In genomic region chr6:32255212-32256153, GRCh38 we compare ENCODE assay signal across 8 cellular contexts. TPM values are rescaled to one million over a fixed set of nuclear protein-coding genes. Genes with fewer than 3 reads are reported as not detected.
DNase-seq lines count a peak whose midpoint lies in the region; ATAC-seq, FAIRE-seq and TF ChIP-seq lines count a peak whose summit lies in the region.

No MANE protein-coding gene starts in this region.

- H2BK120ac ChIP-seq in H9 (ENCODE audit: low read depth, low read length, poor library complexity, severe bottlenecking): peak overlapping the region; percentile 81

- peaks cover 12 to 21% of the 10 kb centered on the region in 2 experiments for H3K4me1 Mint-ChIP-seq in H9
- peaks cover 28% of the 10 kb centered on the region for H3K4me1 Mint-ChIP-seq in activated naive CD8-positive, alpha-beta T cell (ENCODE audit: low read depth)

- ATAC-seq in Right ventricle myocardium inferior (peak; percentile 92), pancreas (peak; percentile 72 to 99 (median 89)), GM21381 (IDR thresholded peaks at IDR 0.05; ENCODE audit: unreplicated experiment) (no peak)

- H3K9ac ChIP-seq in H9 (ENCODE audit: extremely low read depth, insufficient read length, low read length): peak overlapping the region; percentile 28

- no peaks in the 10 kb centered on the region for H4K20me1 ChIP-seq in H9 (ENCODE audit: control insufficient read depth, insufficient read depth, insufficient read length)

- no peak overlapping the region for H3K56ac ChIP-seq in H9 (ENCODE audit: insufficient read length, low read depth, low read length)

- H3K23me2 ChIP-seq in H9 (ENCODE audit: insufficient read length, low read depth, low read length, poor library complexity, severe bottlenecking): no peaks in the 10 kb centered on the region

- H3K79me1 ChIP-seq in H9 (ENCODE audit: insufficient read depth, low read depth, low read length, poor library complexity, severe bottlenecking): no peaks in the 10 kb centered on the region

- peak overlapping the region; percentile 10 for H2AFZ ChIP-seq in H9 (ENCODE audit: low read length)

- DNase-seq in CD1c-positive myeloid dendritic cell (ENCODE audit: extremely low spot score) (peak; percentile 87), H9 (peak; percentile 89), SK-MEL-5 (ENCODE audit: low read depth, low spot score) (peak; percentile 48), Right ventricle myocardium inferior (ENCODE audit: missing footprints) (peak; percentile 74), pancreas (peak in 5 of 6 donors; percentile 13 to 76 (median 47)), testis (peak; percentile 77)

- H3K27me3 ChIP-seq in H9 (ENCODE audit: insufficient read depth, low read length) (no peaks in the 10 kb centered on the region), pancreas (no peaks in the 10 kb centered on the region), testis (no peaks in the 10 kb centered on the region)

- H4K8ac ChIP-seq in H9 (replicated peaks; ENCODE audit: insufficient read length, low read depth, low read length): peak overlapping the region; percentile 78

- H3K4me3 Mint-ChIP-seq in H9: peak overlapping the region; percentile 62 to 76
- H3K4me3 Mint-ChIP-seq in activated naive CD8-positive, alpha-beta T cell: peak overlapping the region; percentile 72

- peak overlapping the region; percentile 81; the same call in 1 of the 2 replicates for H3K14ac ChIP-seq in H9 (ENCODE audit: insufficient read depth, low read length)

- peak overlapping the region; percentile 7 for H4K91ac ChIP-seq in H9 (ENCODE audit: insufficient read length, low read depth, low read length)

- H2AK5ac ChIP-seq in H9 (ENCODE audit: insufficient read length, low read length): no peak overlapping the region

- in situ Hi-C loops in SK-MEL-5 (cut with HindIII; ENCODE audit: low pct_unique_long_range_greater_than_20kb, low sequenced_read_pairs): no loop called here

- TF ChIP-seq POLR2A in testis (IDR thresholded peaks at IDR 0.05): no peak

- FAIRE-seq in pancreas (lab: Jason Lieb, UNC): no peak

- peak overlapping the region; percentile 93 for H4K5ac ChIP-seq in H9 (ENCODE audit: insufficient read length, low read depth, low read length)

- peak overlapping the region; percentile 82 for H3K27ac ChIP-seq in H9 (ENCODE audit: insufficient read length, low read depth, low read length)
- peak overlapping the region in 2 of 4 donors; percentile 32 to 47 for H3K27ac ChIP-seq in pancreas
- H3K27ac ChIP-seq in testis: peak overlapping the region; percentile 77 to 87

- H3K23ac ChIP-seq in H9 (ENCODE audit: insufficient read length, low read depth, low read length): no peak overlapping the region

- H3K27ac Mint-ChIP-seq in H9: peak overlapping the region; percentile 97 to 99 (median 99)
- H3K27ac Mint-ChIP-seq in activated naive CD8-positive, alpha-beta T cell: peak overlapping the region; percentile 85

- TF ChIP-seq CTCF in H9 (conservative IDR thresholded peaks at IDR 0.05): peak; percentile 92
- TF ChIP-seq CTCF in pancreas (IDR thresholded peaks at IDR 0.05): peak; percentile 28 to 48 (median 32)
- TF ChIP-seq CTCF in testis (IDR thresholded peaks at IDR 0.05): peak; percentile 24 to 72 (median 53)

- H3K79me2 ChIP-seq in H9 (ENCODE audit: insufficient read depth, low read length): no peaks in the 10 kb centered on the region

- H3T11ph ChIP-seq in H9 (ENCODE audit: low read length): peak overlapping the region; percentile 91

- H3K9me3 ChIP-seq in H9 (ENCODE audit: control insufficient read depth, low read depth, low read length) (no peaks in the 10 kb centered on the region), pancreas (no peaks in the 10 kb centered on the region), testis (no peaks in the 10 kb centered on the region)

- H2BK12ac ChIP-seq in H9 (ENCODE audit: insufficient read length, low read depth, low read length): peak overlapping the region; percentile 69

- H3K4me2 ChIP-seq in H9 (ENCODE audit: insufficient read depth, insufficient read length, low read length): peak overlapping the region; percentile 53

- H3K4me3 ChIP-seq in pancreas (peak overlapping the region in 1 of 4 donors; percentile 27), testis (peak overlapping the region; percentile 53 to 67)

- H3K4me1 ChIP-seq in H9 (ENCODE audit: insufficient read depth, low read length) (no peaks in the 10 kb centered on the region; the same call in 1 of the 2 replicates), pancreas (peaks cover 0 to 3% (median 0%) of the 10 kb centered on the region in 3 donors), testis (peaks cover 7% of the 10 kb centered on the region)

- intact Hi-C loops in Right ventricle myocardium inferior (cut with DNase I) (loop anchor here (2.0 kb wide), 1 partner anchor 137 kb away; no protein-coding TSS in a partner anchor), pancreas (cut with DNase I) (no loop called here), testis (cut with DNase I; ENCODE audit: low total_unique reads) (no loop called here)

- H2BK5ac ChIP-seq in H9 (ENCODE audit: insufficient read length, low read length): peak overlapping the region; percentile 48

- no CpG with 5 or more reads among the region's 30 CpGs for WGBS in H9 (ENCODE audit: extremely low coverage, insufficient read length, low lambda C conversion rate)
- WGBS in pancreas, 2 donors: 15 to 17% methylated on average over 30 of the region's 30 CpGs
- 3 to 4% methylated on average over 21 to 30 of the region's 30 CpGs for WGBS in testis, 2 donors

- H3K36me3 ChIP-seq in pancreas (no peaks in the 10 kb centered on the region), testis (ENCODE audit: low read depth, missing control alignments) (no peaks in the 10 kb centered on the region)

- peaks cover 3% of the 10 kb centered on the region; the same call in 1 of the 2 replicates for H3K27me3 Mint-ChIP-seq in H9 (ENCODE audit: low read depth)
- no peaks in the 10 kb centered on the region for H3K27me3 Mint-ChIP-seq in activated naive CD8-positive, alpha-beta T cell

- peaks cover 10 to 19% of the 10 kb centered on the region in 2 experiments; a peak in 4 of 5 replicates for H3K9me3 Mint-ChIP-seq in H9
- H3K9me3 Mint-ChIP-seq in activated naive CD8-positive, alpha-beta T cell (ENCODE audit: low read depth): no peaks in the 10 kb centered on the region

- H3K4ac ChIP-seq in H9 (ENCODE audit: low read depth, low read length): peak overlapping the region; percentile 24; the same call in 1 of the 2 replicates

- peak overlapping the region; percentile 96 for H3K18ac ChIP-seq in H9 (ENCODE audit: insufficient read length, low read depth, low read length)

- H2BK20ac ChIP-seq in H9 (ENCODE audit: low read depth, low read length, poor library complexity, severe bottlenecking): peak overlapping the region; percentile 98

- no peak overlapping the region for H2BK15ac ChIP-seq in H9 (ENCODE audit: low read depth, low read length)

- H3K36me3 Mint-ChIP-seq in H9 (ENCODE audit: insufficient read depth in 1 of 3, low read depth in 3 of 3): peaks cover 0 to 17% (median 10%) of the 10 kb centered on the region in 3 experiments; a peak in 5 of 7 replicates
- H3K36me3 Mint-ChIP-seq in activated naive CD8-positive, alpha-beta T cell: no peaks in the 10 kb centered on the region

RNA-seq across cellular contexts. Expression of gene NOTCH4, which starts 31.6 kb away (rescaled TPM):
- total RNA-seq in H9 (2021) (2.1 and 2.3 TPM in 2 replicates), Right ventricle myocardium inferior (24.4 TPM), pancreas (1 to 10 TPM; 3.1 to 7.1 (median 4.7) TPM), testis (10 to 100 TPM; 15.2 to 26.9 TPM)
- total RNA-seq in SK-MEL-5 (2014; rRNA removed; shearing (Covaris generic)): 1.7 TPM in 2 replicates
- 1.2 and 2.2 TPM in 2 replicates for polyA plus RNA-seq in SK-MEL-5 (2015; cell fraction: cytosol; rRNA removed)
- 0.83 and 1.6 TPM in 2 replicates for polyA plus RNA-seq in SK-MEL-5 (2015; cell fraction: nucleus; rRNA removed)
- polyA plus RNA-seq in pancreas (10 to 100 TPM; 27.4 to 45.2 TPM), testis (ENCODE audit: insufficient read depth, low read depth, low replicate concordance) (12.4 TPM)

Comparison
In these comparisons a context has a peak if more than half of its experiments do, and no peak if none do; other contexts are left out.
1. CTCF ChIP-seq: peak in every context shown above with its lines; median percentile 92 in H9; 53 in testis; 32 in pancreas.